ENCODE assay signal across 8 cellular contexts in the genomic region with DNA sequence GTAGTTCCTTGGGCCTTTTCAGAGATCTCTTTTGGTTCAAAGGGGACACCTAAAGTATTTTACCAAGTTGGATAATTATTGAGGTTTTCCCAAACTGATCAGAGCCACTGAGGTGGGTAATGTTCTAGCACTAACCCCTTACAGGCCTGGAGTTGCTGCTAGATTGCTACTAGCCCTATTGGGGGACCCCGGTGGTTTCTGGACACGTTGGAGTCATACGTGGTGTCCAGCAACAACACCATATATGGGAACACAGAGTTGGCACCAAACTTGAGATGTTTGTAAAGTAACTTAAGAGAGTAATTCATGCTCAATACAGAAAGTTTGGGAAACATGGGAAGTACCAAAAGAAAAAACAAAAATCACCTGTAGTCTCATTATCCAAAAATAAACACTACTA. TPM values are rescaled to one million over a fixed set of nuclear protein-coding genes. Genes with fewer than 3 reads are reported as not detected.
DNase-seq lines count a peak whose midpoint lies in the region; ATAC-seq and TF ChIP-seq lines count a peak whose summit lies in the region.

No MANE protein-coding gene starts in this region.

- peak overlapping the region; percentile 65 for H3K4me3 ChIP-seq in NB4 (ENCODE audit: low read depth, low read length)
- peak overlapping the region; percentile 96 for H3K4me3 ChIP-seq in ectodermal cell (ENCODE audit: insufficient read depth, low read depth, low read length)

- H3K27ac ChIP-seq in ectodermal cell (ENCODE audit: insufficient read depth, low read depth, low read length, poor library complexity, severe bottlenecking): no peak overlapping the region

- no peaks in the 10 kb centered on the region for H3K9me3 ChIP-seq in ectodermal cell (ENCODE audit: control insufficient read depth, low read length)

- no peaks in the 10 kb centered on the region for H3K36me3 Mint-ChIP-seq in CD14-positive monocyte

- H3K4me1 Mint-ChIP-seq in CD14-positive monocyte: peaks cover 13% of the 10 kb centered on the region

- peaks cover 0 to 2% (median 0%) of the 10 kb centered on the region in 7 donors for H3K9me3 Mint-ChIP-seq in CD14-positive monocyte

- no peak for ATAC-seq in HG02938 (IDR thresholded peaks at IDR 0.05; ENCODE audit: unreplicated experiment)

- no peaks in the 10 kb centered on the region for H3K4me1 ChIP-seq in ectodermal cell (ENCODE audit: control insufficient read depth, insufficient read depth, low read length)

- no peaks in the 10 kb centered on the region for H3K27me3 Mint-ChIP-seq in CD14-positive monocyte (ENCODE audit: low read depth in 3 of 3)

- H3K27ac Mint-ChIP-seq in CD14-positive monocyte: peak overlapping the region; percentile 83 to 96 (median 94)

- no peak for TF ChIP-seq POLR2A in NB4 (IDR thresholded peaks at IDR 0.05; ENCODE audit: extremely low read depth, insufficient read length)

- intact Hi-C loops in CD14-positive monocyte (cut with micrococcal nuclease): loop anchor here (5.0 to 10.0 kb wide), 3 partner anchors 67 to 295 kb away; a partner anchor contains a TSS

- peaks cover 3% of the 10 kb centered on the region for H3K27me3 ChIP-seq in ectodermal cell (ENCODE audit: control insufficient read depth, insufficient read depth, low read length, poor library complexity, severe bottlenecking)

- WGBS in ectodermal cell, 2 experiments: 64 to 67% methylated on average over 3 of the region's 3 CpGs

- no peak for TF ChIP-seq CTCF in CD14-positive monocyte (IDR thresholded peaks at IDR 0.05)
- no peak for TF ChIP-seq CTCF in NB4 (IDR thresholded peaks at IDR 0.05; ENCODE audit: low read depth, low read length)

- DNase-seq in CD14-positive monocyte (ENCODE audit: low spot score) (no peak), NB4 (ENCODE audit: low read depth) (peak; percentile 11), myocyte (ENCODE audit: low read depth) (peak; percentile 39), retina (no peak), MV-4-11 (lab: John Stamatoyannopoulos, UW) (no peak)
- no peak for DNase-seq in activated CD4-positive, CD25-positive, alpha-beta regulatory T cell (lab: John Stamatoyannopoulos, UW)

- no peaks in the 10 kb centered on the region for H3K36me3 ChIP-seq in ectodermal cell (ENCODE audit: control insufficient read depth, insufficient read depth, low read length)

- peak overlapping the region; percentile 85 to 94 for H3K4me3 Mint-ChIP-seq in CD14-positive monocyte

RNA-seq across cellular contexts. Expression of a gene that starts 0.6 kb away (rescaled TPM):
- under 1 TPM in 1 of 2 donors, not detected in 1; 0.94 TPM for polyA plus RNA-seq in CD14-positive monocyte
- polyA plus RNA-seq in ectodermal cell (2013, experiment 1 of 4): 3.4 TPM
- 3.8 TPM for polyA plus RNA-seq in ectodermal cell (2013, experiment 2 of 4)
- 2.7 TPM for polyA plus RNA-seq in ectodermal cell (2013, experiment 3 of 4)
- polyA plus RNA-seq in ectodermal cell (2013, experiment 4 of 4): 3.2 TPM
- 6.4 and 7.8 TPM in 2 replicates for total RNA-seq in myocyte
- 5.4 TPM for polyA plus RNA-seq in myocyte (2012)

RNA-seq across cellular contexts. Expression of a gene that starts 0.7 kb away (rescaled TPM):
- polyA plus RNA-seq in CD14-positive monocyte: 1 to 10 TPM; 2.3 to 2.7 TPM
- 11.0 TPM for polyA plus RNA-seq in ectodermal cell (2013, experiment 1 of 4)
- 11.5 TPM for polyA plus RNA-seq in ectodermal cell (2013, experiment 2 of 4)
- polyA plus RNA-seq in ectodermal cell (2013, experiment 3 of 4): 8.1 TPM
- 10.4 TPM for polyA plus RNA-seq in ectodermal cell (2013, experiment 4 of 4)
- 7.4 and 8.4 TPM in 2 replicates for total RNA-seq in myocyte
- polyA plus RNA-seq in myocyte (2012): 7.8 TPM

Comparison
In these comparisons a context has a peak if more than half of its experiments do, and no peak if none do; other contexts are left out.
1. DNase-seq: peak in NB4 (single experiment) and myocyte (single experiment); none in CD14-positive monocyte (single experiment), retina (single experiment), activated CD4-positive, CD25-positive, alpha-beta regulatory T cell (0 of 4) and MV-4-11 (single experiment).